12 cellular contexts compared by ENCODE assay signal in the genomic region with DNA sequence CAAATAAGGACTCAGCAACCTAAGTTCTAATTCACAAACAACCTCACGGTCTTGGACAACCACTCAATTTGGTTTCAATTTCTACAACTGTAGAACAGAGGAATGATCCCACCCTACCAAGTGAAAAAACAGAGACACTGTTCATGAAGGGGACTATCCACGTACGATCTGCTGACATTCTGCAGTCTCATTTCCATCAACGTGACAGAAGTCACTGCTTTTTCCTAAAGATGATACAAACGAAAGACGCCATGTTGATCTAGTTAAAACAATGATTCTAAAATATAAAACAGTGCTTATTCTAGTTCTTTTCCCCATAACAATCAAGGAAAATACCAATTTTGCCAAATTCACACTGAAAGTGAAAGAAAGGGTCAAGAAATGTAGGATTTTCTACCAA. TPM values are rescaled to one million over a fixed set of nuclear protein-coding genes. Genes with fewer than 3 reads are reported as not detected.
DNase-seq lines count a peak whose midpoint lies in the region.
"Had no signal": no experiment of that assay in that cellular context is flagged by ENCODE, and none has a peak within 500 bp of the region (broad histone marks: within the 10 kb centered on the region; RNA-seq: fewer than 3 reads in every experiment).

No MANE protein-coding gene starts in this region.

- in situ Hi-C loops in HAP-1 (cut with MboI; ENCODE audit: low sequenced_read_pairs), result no loop called here

- H3K36me3 Mint-ChIP-seq in activated T-cell treated with anti-CD3 and anti-CD28 coated beads, Interleukin-2, amount 50 U/mL, for 24 hours (ENCODE audit: low read depth), result peaks cover 18% of the 10 kb centered on the region

- H2BK120ac ChIP-seq in mesenchymal stem cell (ENCODE audit: low read depth, low read length), result no peak overlapping the region

- H3K27ac Mint-ChIP-seq in activated T-cell treated with anti-CD3 and anti-CD28 coated beads, Interleukin-2, amount 50 U/mL, for 24 hours, result peak overlapping the region; percentile 89

- no peak overlapping the region for H3K14ac ChIP-seq in mesenchymal stem cell (ENCODE audit: low read length in 2 of 2)

- H3K36me3 ChIP-seq in mesenchymal stem cell (ENCODE audit: control insufficient read depth in 1 of 2, insufficient read depth in 2 of 2, low read depth in 1 of 2, low read length in 2 of 2), result peaks cover 11 to 34% of the 10 kb centered on the region in 2 experiments
- 0 out of 2 replicates have a peak, but pooled peaks cover 2% of the 10 kb centered on the region for H3K36me3 ChIP-seq in HAP-1 (replicated peaks)
- H3K36me3 ChIP-seq: ovary had no signal

- no peak overlapping the region for H2AFZ ChIP-seq in mesenchymal stem cell (ENCODE audit: low read depth, low read length)

- H3K27me3 ChIP-seq in mesenchymal stem cell (ENCODE audit: control insufficient read depth in 1 of 2, insufficient read depth in 1 of 2, low read length in 2 of 2), result no peaks in the 10 kb centered on the region
- no peaks in the 10 kb centered on the region for H3K27me3 ChIP-seq in HAP-1 (ENCODE audit: low read depth)
- H3K27me3 ChIP-seq: ovary, Peyer's patch had no signal

- peak overlapping the region; percentile 41 for H3K4me3 Mint-ChIP-seq in activated T-cell treated with anti-CD3 and anti-CD28 coated beads, Interleukin-2, amount 50 U/mL, for 24 hours

- H3K4me1 Mint-ChIP-seq in activated T-cell treated with anti-CD3 and anti-CD28 coated beads, Interleukin-2, amount 50 U/mL, for 24 hours (ENCODE audit: low read depth), result peaks cover 91% of the 10 kb centered on the region

- peak overlapping the region; percentile 33 for H2AK5ac ChIP-seq in mesenchymal stem cell (ENCODE audit: low read length, severe bottlenecking)

- no peak overlapping the region for H3K4me3 ChIP-seq in mesenchymal stem cell (ENCODE audit: insufficient read depth in 1 of 2, low read depth in 1 of 2, low read length in 2 of 2)
- no peak overlapping the region for H3K4me3 ChIP-seq in HAP-1
- H3K4me3 ChIP-seq: ovary, Peyer's patch had no signal

- H3K9me3 ChIP-seq in mesenchymal stem cell (ENCODE audit: control insufficient read depth, low read length) (no peaks in the 10 kb centered on the region), HAP-1 (no peaks in the 10 kb centered on the region)
- H3K9me3 ChIP-seq: ovary, Peyer's patch had no signal

- no peak overlapping the region for H2BK12ac ChIP-seq in mesenchymal stem cell (ENCODE audit: low read length in 2 of 2)

- no peak overlapping the region for H2BK15ac ChIP-seq in mesenchymal stem cell (ENCODE audit: low read depth, poor library complexity, severe bottlenecking)

- H3K18ac ChIP-seq in mesenchymal stem cell (ENCODE audit: low read depth in 1 of 2, low read length in 2 of 2), result no peak overlapping the region

- no peak for DNase-seq in activated T-cell treated with anti-CD3 and anti-CD28 coated beads, Interleukin-2, amount 50 U/mL, for 24 hours
- no peak for DNase-seq in activated T-cell treated with anti-CD3 and anti-CD28 coated beads, Interleukin-2, amount 50 U/mL, for 1 hour
- DNase-seq in mesenchymal stem cell (no peak), SHP77 (lab: John Stamatoyannopoulos, UW) (no peak), HT-29 (ENCODE audit: low spot score) (no peak), HAP-1 (ENCODE audit: low spot score in 2 of 2) (no peak)
- DNase-seq: activated CD4-positive, alpha-beta T cell treated with anti-CD3 and anti-CD28 coated beads, Interleukin-2, amount 50 U/mL, for 4 hours; NCI-H1930; ovary; Peyer's patch had no signal

- peak overlapping the region; percentile 98 for H3K27ac ChIP-seq in angular gyrus (ENCODE audit: low read depth, low read length)
- peak overlapping the region; percentile 99 for H3K27ac ChIP-seq in mesenchymal stem cell (ENCODE audit: low read length, poor library complexity, severe bottlenecking)
- peak overlapping the region; percentile 94 for H3K27ac ChIP-seq in temporal lobe (ENCODE audit: low read depth, low read length)

- no peak overlapping the region for H3K23ac ChIP-seq in mesenchymal stem cell (ENCODE audit: low read length in 2 of 2)

- H3K4me2 ChIP-seq in mesenchymal stem cell (ENCODE audit: low read length, poor library complexity, severe bottlenecking), result no peak overlapping the region

- H3K27me3 Mint-ChIP-seq in activated T-cell treated with anti-CD3 and anti-CD28 coated beads, Interleukin-2, amount 50 U/mL, for 24 hours, result no peaks in the 10 kb centered on the region

- no peaks in the 10 kb centered on the region for H3K79me1 ChIP-seq in mesenchymal stem cell (replicated peaks; ENCODE audit: low read length, poor library complexity, severe bottlenecking)

- no peak overlapping the region for H3K4ac ChIP-seq in mesenchymal stem cell (ENCODE audit: low read depth in 1 of 2, low read length in 2 of 2)

- peaks cover 3% of the 10 kb centered on the region for H3K9me3 Mint-ChIP-seq in activated T-cell treated with anti-CD3 and anti-CD28 coated beads, Interleukin-2, amount 50 U/mL, for 24 hours

- H3K9ac ChIP-seq in mesenchymal stem cell (ENCODE audit: low read length), result peak overlapping the region; percentile 96

- H2BK5ac ChIP-seq in mesenchymal stem cell (ENCODE audit: low read depth, low read length, poor library complexity, severe bottlenecking), result no peak overlapping the region

- peaks cover 27% of the 10 kb centered on the region for H3K4me1 ChIP-seq in mesenchymal stem cell (ENCODE audit: control insufficient read depth, insufficient read depth, low read depth, low read length)
- peaks cover 61% of the 10 kb centered on the region for H3K4me1 ChIP-seq in HAP-1

- 93% methylated on average over 3 of the region's 6 CpGs for WGBS in mesenchymal stem cell

- no peak overlapping the region for H4K8ac ChIP-seq in mesenchymal stem cell (ENCODE audit: low read length)

- H4K91ac ChIP-seq in mesenchymal stem cell (ENCODE audit: low read length), result no peak overlapping the region

RNA-seq across cellular contexts. Expression of a gene that starts 38.1 kb away (rescaled TPM):
- 152 TPM for polyA plus RNA-seq in mesenchymal stem cell (2013, experiment 1 of 2)
- 153 TPM for polyA plus RNA-seq in mesenchymal stem cell (2013, experiment 2 of 2)
- total RNA-seq in temporal lobe, result 139 TPM
- total RNA-seq in HT-29 (2014; rRNA removed; shearing (Covaris generic)), result 62.9 and 67.5 TPM in 2 replicates

RNA-seq across cellular contexts. Expression of a gene that starts 59.5 kb away (rescaled TPM):
- 2.0 TPM for polyA plus RNA-seq in mesenchymal stem cell (2013, experiment 1 of 2)
- polyA plus RNA-seq in mesenchymal stem cell (2013, experiment 2 of 2), result 2.2 TPM
- total RNA-seq in temporal lobe, result 1.2 TPM
- not detected in 2 replicates for total RNA-seq in HT-29 (2014; rRNA removed; shearing (Covaris generic))
